Comparison of ENCODE assay signal across 1 cellular context in genomic region chr3:171558183-171558696, GRCh38.
TF ChIP-seq lines count a peak whose summit lies in the region.

No MANE protein-coding gene starts in this region.

TF ChIP-seq in GM23338, 12 proteins besides CTCF, POLR2A, EP300 and RAD21 (continued from another document):
- no peak for TF ChIP-seq ETS1 (IDR thresholded peaks at IDR 0.05)
- no peak for TF ChIP-seq REST (IDR thresholded peaks at IDR 0.05; ENCODE audit: unreplicated experiment)
- TF ChIP-seq CREB1 (CRISPR knock-in tag; IDR thresholded peaks at IDR 0.05; ENCODE audit: low read depth) = no peak
- TF ChIP-seq STAT1 (IDR thresholded peaks at IDR 0.05; ENCODE audit: unreplicated experiment) = no peak
- TF ChIP-seq POLR2AphosphoS5 (IDR thresholded peaks at IDR 0.05; ENCODE audit: low read depth) = no peak
- TF ChIP-seq NANOG (IDR thresholded peaks at IDR 0.05; ENCODE audit: borderline replicate concordance) = no peak
